Comparison of ENCODE assay signal across 13 cellular contexts in the genomic region with DNA sequence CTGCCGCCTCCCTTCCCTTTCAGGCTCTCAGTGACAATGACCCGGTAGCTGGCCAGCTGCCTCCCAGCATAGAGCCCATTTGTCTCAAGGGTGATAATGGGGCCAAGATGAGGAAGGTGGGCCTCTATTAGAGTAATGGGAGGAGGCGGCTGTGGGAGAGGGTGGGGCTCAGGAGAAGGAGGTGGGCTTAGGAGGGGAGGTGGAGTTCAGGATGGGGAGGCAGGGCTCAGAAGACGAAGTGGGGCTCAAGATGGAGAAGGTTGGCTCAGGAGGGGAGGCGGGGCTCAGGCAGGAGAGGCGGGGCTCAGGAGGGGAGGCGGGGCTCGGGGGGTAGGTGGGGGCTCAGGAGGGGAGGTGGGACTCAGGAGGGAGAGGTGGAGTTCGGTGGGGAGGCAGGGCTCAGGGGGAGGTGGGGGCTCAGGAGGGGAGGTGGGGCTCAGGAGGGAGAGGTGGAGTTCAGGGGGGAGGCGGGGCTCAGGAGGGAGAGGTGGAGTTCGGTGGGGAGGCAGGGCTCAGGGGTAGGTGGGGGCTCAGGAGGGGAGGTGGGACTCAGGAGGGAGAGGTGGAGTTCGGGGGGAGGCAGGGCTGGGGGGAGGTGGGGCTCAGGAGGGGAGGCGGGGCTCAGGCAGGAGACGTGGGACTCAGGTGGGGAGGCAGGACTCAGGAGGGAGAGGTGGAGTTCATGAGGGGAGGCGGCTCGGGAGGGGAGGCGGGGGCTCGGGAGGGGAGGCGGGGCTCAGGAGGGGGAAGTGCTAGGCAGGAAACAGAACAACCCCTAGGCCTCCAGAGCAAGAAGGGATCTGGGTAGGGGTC. TPM values are rescaled to one million over a fixed set of nuclear protein-coding genes. Genes with fewer than 3 reads are reported as not detected.
A peak's percentile ranks its signal among the peaks of the same experiment; 100 is the strongest.
DNase-seq lines count a peak whose midpoint lies in the region; ATAC-seq and FAIRE-seq lines count a peak whose summit lies in the region.
"Had no signal": no experiment of that assay in that cellular context is flagged by ENCODE, and none has a peak within 500 bp of the region (broad histone marks: within the 10 kb centered on the region; RNA-seq: fewer than 3 reads in every experiment).

No MANE protein-coding gene starts in this region.

- DNase-seq in Caki2 (ENCODE audit: low read depth), result peak; percentile 23
- peak; percentile 61 for DNase-seq in HuH-7 (ENCODE audit: low spot score)
- peak; percentile 85 for DNase-seq in NCI-H748 (lab: John Stamatoyannopoulos, UW; ENCODE audit: unreplicated experiment)
- DNase-seq in frontal cortex (ENCODE audit: low spot score in 2 of 2), result no peak
- DNase-seq in GOT3 (lab: John Stamatoyannopoulos, UW), result no peak
- DNase-seq in NCI-H524 treated with DMSO at 0.1 percent for 48 hours (lab: John Stamatoyannopoulos, UW), result no peak
- DNase-seq: activated CD8-positive, alpha-beta T cell treated with anti-CD3 and anti-CD28 coated beads for 36 hours; effector CD4-positive, alpha-beta T cell; NCI-H446 had no signal

- in situ Hi-C loops in Caki2 (cut with HindIII; ENCODE audit: low pct_unique_long_range_greater_than_20kb, low sequenced_read_pairs), result no loop called here

- peaks cover 2% of the 10 kb centered on the region for H3K9me3 ChIP-seq in iPS-18c (ENCODE audit: control insufficient read depth, insufficient read depth, low read length)
- H3K9me3 ChIP-seq: prostate gland, suprapubic skin had no signal

- H3K4me3 ChIP-seq in iPS-18c (ENCODE audit: insufficient read depth, low read depth, low read length), result peak overlapping the region; percentile 43; the same call in 1 of the 2 replicates
- H3K4me3 ChIP-seq: prostate gland, suprapubic skin had no signal

- no peak for FAIRE-seq in frontal cortex (lab: Jason Lieb, UNC)

- no peak for ATAC-seq in GM21526 (IDR thresholded peaks at IDR 0.05; ENCODE audit: low FRiP score, unreplicated experiment)
- ATAC-seq: activated CD8-positive, alpha-beta T cell treated with anti-CD3 and anti-CD28 coated beads for 36 hours had no signal

RNA-seq across cellular contexts. Expression of a gene that starts 36.8 kb away (rescaled TPM):
- total RNA-seq in Caki2 (2014; rRNA removed; shearing (Covaris generic); ENCODE audit: low replicate concordance), result not detected in 2 replicates
- total RNA-seq in frontal cortex, result 4.1 TPM

Comparison
In these comparisons a context has a peak if more than half of its experiments do, and no peak if none do; other contexts are left out.
1. DNase-seq: peak in Caki2 (single experiment), HuH-7 (single experiment) and NCI-H748 (single experiment); none in frontal cortex (0 of 2), GOT3 (single experiment) and NCI-H524 treated with DMSO at 0.1 percent for 48 hours (single experiment).